28 cellular contexts compared by ENCODE assay signal in the genomic region with DNA sequence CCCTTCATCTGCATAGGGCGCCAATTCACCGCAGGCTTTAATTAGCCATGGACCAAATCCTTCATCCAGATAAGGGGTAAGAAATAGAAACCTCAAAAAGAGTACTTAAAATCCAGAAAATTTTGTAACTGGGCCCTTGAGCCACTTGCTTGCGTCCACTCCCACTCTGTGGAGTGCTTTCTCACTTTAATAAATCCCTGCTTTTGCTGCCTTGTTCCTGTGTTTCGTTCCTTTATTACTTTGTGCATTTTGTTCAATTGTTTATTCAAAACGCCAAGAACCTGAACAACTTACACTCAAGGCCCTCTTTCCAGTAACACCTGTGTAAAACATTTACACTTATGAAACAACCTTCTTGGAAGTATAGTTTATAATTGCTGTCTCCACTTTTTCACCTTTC.
"Had no signal": no experiment of that assay in that cellular context is flagged by ENCODE, and none has a peak within 500 bp of the region (broad histone marks: within the 10 kb centered on the region; RNA-seq: fewer than 3 reads in every experiment).

No MANE protein-coding gene starts in this region.

- H3K27me3 Mint-ChIP-seq: stimulated activated naive B cell treated with anti-CD40 and anti-IgM and Interleukin-4, amounts not matched to agents 10 μg/mL and 1 μg/mL and 100 μg/mL, for 72 hours; stimulated activated naive CD8-positive, alpha-beta T cell treated with anti-CD3 and anti-CD28 coated beads, Interleukin-15, Interleukin-2, amounts not matched to agents 100 ng/mL and 50 ng/mL, for 24 hours had no signal

- H3K36me3 ChIP-seq: neural progenitor cell, ovary, right lobe of liver, sigmoid colon, stomach, thoracic aorta, thyroid gland, tibial nerve, upper lobe of left lung had no signal

- ATAC-seq: natural killer cell; psoas muscle; right cardiac atrium; right lobe of liver; stimulated activated effector memory CD8-positive, alpha-beta T cell treated with anti-CD3 and anti-CD28 coated beads, Interleukin-12 subunit alpha, Interleukin-12 subunit beta, amount 100 ng/mL, for 72 hours; stimulated activated naive B cell treated with anti-CD40 and anti-IgM and Interleukin-4, amounts not matched to agents 10 μg/mL and 1 μg/mL and 100 μg/mL, for 72 hours had no signal

- H3K4me1 ChIP-seq: sigmoid colon, stomach had no signal

- H3K79me2 ChIP-seq: parathyroid adenoma had no signal

- H3K9me3 ChIP-seq: ovary, psoas muscle, right lobe of liver, sigmoid colon, stomach, thoracic aorta, thyroid gland, tibial nerve, upper lobe of left lung had no signal

- H3K9me3 Mint-ChIP-seq: natural killer cell; neural progenitor cell; stimulated activated effector memory CD8-positive, alpha-beta T cell treated with anti-CD3 and anti-CD28 coated beads, Interleukin-12 subunit alpha, Interleukin-12 subunit beta, amount 100 ng/mL, for 72 hours; stimulated activated naive B cell treated with anti-CD40 and anti-IgM and Interleukin-4, amounts not matched to agents 10 μg/mL and 1 μg/mL and 100 μg/mL, for 72 hours; stimulated activated naive CD8-positive, alpha-beta T cell treated with anti-CD3 and anti-CD28 coated beads, Interleukin-15, Interleukin-2, amounts not matched to agents 100 ng/mL and 50 ng/mL, for 24 hours had no signal

- H3K4me1 Mint-ChIP-seq: natural killer cell; stimulated activated effector memory CD8-positive, alpha-beta T cell treated with anti-CD3 and anti-CD28 coated beads, Interleukin-12 subunit alpha, Interleukin-12 subunit beta, amount 100 ng/mL, for 72 hours; stimulated activated naive B cell treated with anti-CD40 and anti-IgM and Interleukin-4, amounts not matched to agents 10 μg/mL and 1 μg/mL and 100 μg/mL, for 72 hours had no signal

- H2AFZ ChIP-seq: neural progenitor cell, parathyroid adenoma had no signal

- H3K27me3 ChIP-seq: neural progenitor cell, ovary, right lobe of liver, sigmoid colon, stomach, thyroid gland, tibial nerve, upper lobe of left lung had no signal

- H3K4me3 Mint-ChIP-seq: natural killer cell; nephron; neural progenitor cell; stimulated activated effector memory CD8-positive, alpha-beta T cell treated with anti-CD3 and anti-CD28 coated beads, Interleukin-12 subunit alpha, Interleukin-12 subunit beta, amount 100 ng/mL, for 72 hours; stimulated activated naive B cell treated with anti-CD40 and anti-IgM and Interleukin-4, amounts not matched to agents 10 μg/mL and 1 μg/mL and 100 μg/mL, for 72 hours; stimulated activated naive CD8-positive, alpha-beta T cell treated with anti-CD3 and anti-CD28 coated beads, Interleukin-15, Interleukin-2, amounts not matched to agents 100 ng/mL and 50 ng/mL, for 24 hours had no signal

- H3K4me2 ChIP-seq: neural progenitor cell had no signal

- FAIRE-seq: small intestine, urothelium cell line had no signal

- H3K36me3 Mint-ChIP-seq: natural killer cell; neural progenitor cell; stimulated activated effector memory CD8-positive, alpha-beta T cell treated with anti-CD3 and anti-CD28 coated beads, Interleukin-12 subunit alpha, Interleukin-12 subunit beta, amount 100 ng/mL, for 72 hours; stimulated activated naive B cell treated with anti-CD40 and anti-IgM and Interleukin-4, amounts not matched to agents 10 μg/mL and 1 μg/mL and 100 μg/mL, for 72 hours had no signal

- H3K27ac Mint-ChIP-seq: natural killer cell; nephron; neural progenitor cell; progenitor cell of endocrine pancreas; stimulated activated effector memory CD8-positive, alpha-beta T cell treated with anti-CD3 and anti-CD28 coated beads, Interleukin-12 subunit alpha, Interleukin-12 subunit beta, amount 100 ng/mL, for 72 hours; stimulated activated naive B cell treated with anti-CD40 and anti-IgM and Interleukin-4, amounts not matched to agents 10 μg/mL and 1 μg/mL and 100 μg/mL, for 72 hours; stimulated activated naive CD8-positive, alpha-beta T cell treated with anti-CD3 and anti-CD28 coated beads, Interleukin-15, Interleukin-2, amounts not matched to agents 100 ng/mL and 50 ng/mL, for 24 hours had no signal

- H3K9ac ChIP-seq: neural progenitor cell, parathyroid adenoma had no signal

- DNase-seq: natural killer cell; occipital lobe; ovary; posterior cingulate gyrus; psoas muscle; right cardiac atrium; right lobe of liver; sigmoid colon; small intestine; stimulated activated CD4-positive, alpha-beta T cell treated with anti-CD3 and anti-CD28 coated beads, Interleukin-15, amount 100 ng/mL, for 24 hours; stimulated activated CD4-positive, alpha-beta T cell treated with anti-CD3 and anti-CD28 coated beads, Interleukin-2, amount 100 ng/mL, for 24 hours; stimulated activated CD4-positive, alpha-beta T cell treated with anti-CD3 and anti-CD28 coated beads, Interleukin-2, amount 100 ng/mL, for 48 hours; stimulated activated CD4-positive, alpha-beta T cell treated with anti-CD3 and anti-CD28 coated beads, Interleukin-4, amount 100 ng/mL, for 24 hours; stimulated activated naive B cell treated with anti-CD40 and anti-IgM and Interleukin-4, amounts not matched to agents 10 μg/mL and 1 μg/mL and 100 μg/mL, for 72 hours; stimulated activated naive CD4-positive, alpha-beta T cell treated with Interleukin-2 at 50 U/mL for 16 hours; stomach; thyroid gland; trophoblast cell; upper lobe of left lung had no signal

- H3K27ac ChIP-seq: neural progenitor cell, ovary, parathyroid adenoma, psoas muscle, right lobe of liver, sigmoid colon, stomach, thoracic aorta, thyroid gland, tibial nerve, upper lobe of left lung had no signal

- H3K4me3 ChIP-seq: neural progenitor cell, ovary, psoas muscle, right lobe of liver, sigmoid colon, stomach, thoracic aorta, thyroid gland, tibial nerve, upper lobe of left lung had no signal
